ENCODE assay signal across 1 cellular context in genomic region chr11:102172127-102172848, GRCh38.
TF ChIP-seq lines count a peak whose summit lies in the region.

No MANE protein-coding gene starts in this region.

TF ChIP-seq in GM23338, 12 proteins besides CTCF, POLR2A, EP300 and RAD21 (continued from another document):
- TF ChIP-seq, protein P1, sequence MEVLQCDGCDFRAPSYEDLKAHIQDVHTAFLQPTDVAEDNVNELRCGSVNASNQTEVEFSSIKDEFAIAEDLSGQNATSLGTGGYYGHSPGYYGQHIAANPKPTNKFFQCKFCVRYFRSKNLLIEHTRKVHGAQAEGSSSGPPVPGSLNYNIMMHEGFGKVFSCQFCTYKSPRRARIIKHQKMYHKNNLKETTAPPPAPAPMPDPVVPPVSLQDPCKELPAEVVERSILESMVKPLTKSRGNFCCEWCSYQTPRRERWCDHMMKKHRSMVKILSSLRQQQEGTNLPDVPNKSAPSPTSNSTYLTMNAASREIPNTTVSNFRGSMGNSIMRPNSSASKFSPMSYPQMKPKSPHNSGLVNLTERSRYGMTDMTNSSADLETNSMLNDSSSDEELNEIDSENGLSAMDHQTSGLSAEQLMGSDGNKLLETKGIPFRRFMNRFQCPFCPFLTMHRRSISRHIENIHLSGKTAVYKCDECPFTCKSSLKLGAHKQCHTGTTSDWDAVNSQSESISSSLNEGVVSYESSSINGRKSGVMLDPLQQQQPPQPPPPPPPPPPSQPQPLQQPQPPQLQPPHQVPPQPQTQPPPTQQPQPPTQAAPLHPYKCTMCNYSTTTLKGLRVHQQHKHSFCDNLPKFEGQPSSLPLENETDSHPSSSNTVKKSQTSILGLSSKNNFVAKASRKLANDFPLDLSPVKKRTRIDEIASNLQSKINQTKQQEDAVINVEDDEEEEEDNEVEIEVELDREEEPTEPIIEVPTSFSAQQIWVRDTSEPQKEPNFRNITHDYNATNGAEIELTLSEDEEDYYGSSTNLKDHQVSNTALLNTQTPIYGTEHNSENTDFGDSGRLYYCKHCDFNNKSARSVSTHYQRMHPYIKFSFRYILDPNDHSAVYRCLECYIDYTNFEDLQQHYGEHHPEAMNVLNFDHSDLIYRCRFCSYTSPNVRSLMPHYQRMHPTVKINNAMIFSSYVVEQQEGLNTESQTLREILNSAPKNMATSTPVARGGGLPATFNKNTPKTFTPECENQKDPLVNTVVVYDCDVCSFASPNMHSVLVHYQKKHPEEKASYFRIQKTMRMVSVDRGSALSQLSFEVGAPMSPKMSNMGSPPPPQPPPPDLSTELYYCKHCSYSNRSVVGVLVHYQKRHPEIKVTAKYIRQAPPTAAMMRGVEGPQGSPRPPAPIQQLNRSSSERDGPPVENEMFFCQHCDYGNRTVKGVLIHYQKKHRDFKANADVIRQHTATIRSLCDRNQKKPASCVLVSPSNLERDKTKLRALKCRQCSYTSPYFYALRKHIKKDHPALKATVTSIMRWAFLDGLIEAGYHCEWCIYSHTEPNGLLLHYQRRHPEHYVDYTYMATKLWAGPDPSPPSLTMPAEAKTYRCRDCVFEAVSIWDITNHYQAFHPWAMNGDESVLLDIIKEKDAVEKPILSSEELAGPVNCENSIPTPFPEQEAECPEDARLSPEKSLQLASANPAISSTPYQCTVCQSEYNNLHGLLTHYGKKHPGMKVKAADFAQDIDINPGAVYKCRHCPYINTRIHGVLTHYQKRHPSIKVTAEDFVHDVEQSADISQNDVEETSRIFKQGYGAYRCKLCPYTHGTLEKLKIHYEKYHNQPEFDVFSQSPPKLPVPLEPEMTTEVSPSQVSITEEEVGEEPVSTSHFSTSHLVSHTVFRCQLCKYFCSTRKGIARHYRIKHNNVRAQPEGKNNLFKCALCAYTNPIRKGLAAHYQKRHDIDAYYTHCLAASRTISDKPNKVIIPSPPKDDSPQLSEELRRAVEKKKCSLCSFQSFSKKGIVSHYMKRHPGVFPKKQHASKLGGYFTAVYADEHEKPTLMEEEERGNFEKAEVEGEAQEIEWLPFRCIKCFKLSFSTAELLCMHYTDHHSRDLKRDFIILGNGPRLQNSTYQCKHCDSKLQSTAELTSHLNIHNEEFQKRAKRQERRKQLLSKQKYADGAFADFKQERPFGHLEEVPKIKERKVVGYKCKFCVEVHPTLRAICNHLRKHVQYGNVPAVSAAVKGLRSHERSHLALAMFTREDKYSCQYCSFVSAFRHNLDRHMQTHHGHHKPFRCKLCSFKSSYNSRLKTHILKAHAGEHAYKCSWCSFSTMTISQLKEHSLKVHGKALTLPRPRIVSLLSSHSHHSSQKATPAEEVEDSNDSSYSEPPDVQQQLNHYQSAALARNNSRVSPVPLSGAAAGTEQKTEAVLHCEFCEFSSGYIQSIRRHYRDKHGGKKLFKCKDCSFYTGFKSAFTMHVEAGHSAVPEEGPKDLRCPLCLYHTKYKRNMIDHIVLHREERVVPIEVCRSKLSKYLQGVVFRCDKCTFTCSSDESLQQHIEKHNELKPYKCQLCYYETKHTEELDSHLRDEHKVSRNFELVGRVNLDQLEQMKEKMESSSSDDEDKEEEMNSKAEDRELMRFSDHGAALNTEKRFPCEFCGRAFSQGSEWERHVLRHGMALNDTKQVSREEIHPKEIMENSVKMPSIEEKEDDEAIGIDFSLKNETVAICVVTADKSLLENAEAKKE (CRISPR knock-in tag; IDR thresholded peaks at IDR 0.05), result no peak
- no peak for TF ChIP-seq JUNB (IDR thresholded peaks at IDR 0.05; ENCODE audit: unreplicated experiment)
